In genomic region chr16:21680714-21681113, GRCh38 we compare ENCODE assay signal across 1 cellular context. TPM values are rescaled to one million over a fixed set of nuclear protein-coding genes. Genes with fewer than 3 reads are reported as not detected.
"Had no signal": no experiment of that assay in that cellular context is flagged by ENCODE, and none has a peak within 500 bp of the region (broad histone marks: within the 10 kb centered on the region; RNA-seq: fewer than 3 reads in every experiment).

No MANE protein-coding gene starts in this region.

RNA-seq across cellular contexts. Expression of gene IGSF6, which starts 28.3 kb away (rescaled TPM):
- total RNA-seq: G401 had no signal
